Comparison of ENCODE assay signal across 18 cellular contexts in genomic region chr2:184644685-184645084, GRCh38. TPM values are rescaled to one million over a fixed set of nuclear protein-coding genes. Genes with fewer than 3 reads are reported as not detected.
DNase-seq lines count a peak whose midpoint lies in the region; ATAC-seq, FAIRE-seq and TF ChIP-seq lines count a peak whose summit lies in the region.
"Had no signal": no experiment of that assay in that cellular context is flagged by ENCODE, and none has a peak within 500 bp of the region (broad histone marks: within the 10 kb centered on the region; RNA-seq: fewer than 3 reads in every experiment).

No MANE protein-coding gene starts in this region.

- no peak overlapping the region for H3K4me2 ChIP-seq in fibroblast of lung (ENCODE audit: extremely low read depth, insufficient read depth, low read length)

- peak; percentile 45 for DNase-seq in RKO (ENCODE audit: low spot score)
- peak; percentile 11 to 56 for DNase-seq in fibroblast of lung (ENCODE audit: low read depth in 2 of 2)
- no peak for DNase-seq in UCSD-AML1 (lab: John Stamatoyannopoulos, UW; ENCODE audit: unreplicated experiment)
- DNase-seq in Ammon's horn (ENCODE audit: low spot score): no peak
- DNase-seq in HPDE6-E6E7 (ENCODE audit: extremely low spot score): no peak
- DNase-seq: activated CD4-positive, alpha-beta T cell treated with anti-CD3 and anti-CD28 coated beads, Interleukin-2, amount 10 ng/mL, durations not matched to agents 24 days and 14 days; effector memory CD8-positive, alpha-beta T cell; naive thymus-derived CD8-positive, alpha-beta T cell; psoas muscle; SJCRH30; stimulated activated naive CD8-positive, alpha-beta T cell treated with anti-CD3 and anti-CD28 coated beads, Interleukin-15, amount 100 ng/mL, for 72 hours had no signal

- ATAC-seq in HG02623 (IDR thresholded peaks at IDR 0.05; ENCODE audit: unreplicated experiment): no peak
- ATAC-seq: activated naive CD4-positive, alpha-beta T cell treated with anti-CD3 and anti-CD28 coated beads, Interleukin-2, amount 50 U/mL, for 72 hours; effector memory CD8-positive, alpha-beta T cell; naive thymus-derived CD8-positive, alpha-beta T cell; psoas muscle; stimulated activated naive CD8-positive, alpha-beta T cell treated with anti-CD3 and anti-CD28 coated beads, Interleukin-15, amount 100 ng/mL, for 72 hours had no signal

- H3K79me2 ChIP-seq in fibroblast of lung (ENCODE audit: control insufficient read depth, insufficient read depth, low read length): no peaks in the 10 kb centered on the region

- H3K9ac ChIP-seq in fibroblast of lung (ENCODE audit: insufficient read depth, low read length): no peak overlapping the region

- H2AFZ ChIP-seq in fibroblast of lung (ENCODE audit: low read length): no peak overlapping the region

- no peak overlapping the region for H3K4me3 ChIP-seq in fibroblast of lung (replicated peaks in 1 of 4; ENCODE audit: control extremely low read depth in 1 of 4, insufficient read depth in 1 of 4, low read depth in 3 of 4, low read length in 4 of 4)
- H3K4me3 ChIP-seq: psoas muscle, SJCRH30 had no signal

- no peaks in the 10 kb centered on the region for H3K36me3 ChIP-seq in fibroblast of lung (ENCODE audit: control insufficient read depth, insufficient read depth, low read length)

- no peaks in the 10 kb centered on the region for H4K20me1 ChIP-seq in fibroblast of lung (ENCODE audit: control insufficient read depth, extremely low read depth, insufficient read depth, low read length)

- no peaks in the 10 kb centered on the region for H3K9me3 ChIP-seq in fibroblast of lung (ENCODE audit: control insufficient read depth, insufficient read depth, low read depth, low read length)
- H3K9me3 ChIP-seq: psoas muscle had no signal

- no peaks in the 10 kb centered on the region for H3K27me3 ChIP-seq in fibroblast of lung (ENCODE audit: control insufficient read depth, insufficient read depth, low read length)
- H3K27me3 ChIP-seq: SJCRH30 had no signal

- no peak overlapping the region for H3K27ac ChIP-seq in fibroblast of lung (ENCODE audit: insufficient read depth, low read length)
- H3K27ac ChIP-seq: psoas muscle, SJCRH30 had no signal

- peaks cover 2% of the 10 kb centered on the region for H3K4me1 ChIP-seq in fibroblast of lung (ENCODE audit: control insufficient read depth, extremely low read depth, insufficient read depth, low read length)
- H3K4me1 ChIP-seq: psoas muscle had no signal

- FAIRE-seq in A204.1 (lab: Jason Lieb, UNC): peak; percentile 96
- peak; percentile 3 for FAIRE-seq in G401.6 (lab: Jason Lieb, UNC)
- FAIRE-seq: urothelium cell line had no signal

- peak in 1 of 2 donors; percentile 24 for TF ChIP-seq CTCF in fibroblast of lung (conservative IDR thresholded peaks at IDR 0.05 in 1 of 2, IDR thresholded peaks at IDR 0.05 in 1 of 2; ENCODE audit: low read depth in 1 of 2, low read length in 2 of 2)

RNA-seq across cellular contexts. Expression of gene ZNF804A, which starts 46.4 kb away (rescaled TPM):
- total RNA-seq in fibroblast of lung: 0.77 and 3.0 TPM in 2 replicates
- polyA plus RNA-seq in fibroblast of lung: 3.5 and 6.9 TPM in 2 replicates
- polyA plus RNA-seq in fibroblast of lung (2012): 1.6 and 3.6 TPM in 2 replicates
- 1.2 and 1.7 TPM in 2 replicates for polyA minus RNA-seq in fibroblast of lung (ENCODE audit: low replicate concordance)
- total RNA-seq: activated CD4-positive, alpha-beta T cell treated with anti-CD3 and anti-CD28 coated beads, Interleukin-2, amount 10 ng/mL, durations not matched to agents 24 days and 14 days; activated naive CD4-positive, alpha-beta T cell treated with anti-CD3 and anti-CD28 coated beads, Interleukin-2, amount 50 U/mL, for 72 hours; cardiac septum; lung microvascular endothelial cell; naive thymus-derived CD8-positive, alpha-beta T cell; psoas muscle had no signal
- polyA plus RNA-seq: naive thymus-derived CD8-positive, alpha-beta T cell; psoas muscle had no signal

Comparison
In these comparisons a context has a peak if more than half of its experiments do, and no peak if none do; other contexts are left out.
1. DNase-seq: peak in RKO (single experiment) and fibroblast of lung (2 of 2); none in UCSD-AML1 (single experiment), Ammon's horn (single experiment) and HPDE6-E6E7 (single experiment).